ENCODE assay signal across 22 cellular contexts in genomic region chr5:154630410-154630809, GRCh38.
"Had no signal": no experiment of that assay in that cellular context is flagged by ENCODE, and none has a peak within 500 bp of the region (broad histone marks: within the 10 kb centered on the region; RNA-seq: fewer than 3 reads in every experiment).

No MANE protein-coding gene starts in this region.

- DNase-seq: activated CD4-positive, alpha-beta T cell treated with anti-CD3 and anti-CD28 coated beads for 48 hours; activated CD4-positive, alpha-beta T cell treated with anti-CD3 and anti-CD28 coated beads, Interleukin-2, amount 50 U/mL, for 4 hours; activated CD4-positive, CD25-positive, alpha-beta regulatory T cell treated with anti-CD3 and anti-CD28 coated beads, Interleukin-2, amount 50 U/mL, for 72 hours; activated CD8-positive, alpha-beta memory T cell treated with anti-CD3 and anti-CD28 coated beads, Interleukin-2, amount 10 ng/mL, durations not matched to agents 7 days and 5 days; activated CD8-positive, alpha-beta T cell treated with anti-CD3 and anti-CD28 coated beads, Interleukin-2, amount 10 ng/mL, durations not matched to agents 7 days and 5 days; activated effector memory CD4-positive, alpha-beta T cell treated with Interleukin-2 at 50 U/mL for 16 hours; activated naive CD4-positive, alpha-beta T cell; activated T-cell treated with anti-CD3 and anti-CD28 coated beads, Interleukin-2, amount 50 U/mL, for 24 hours; amygdala; NCI-H146; NCI-H187 treated with DMSO at 0.1 percent for 48 hours; NCI-H2081 treated with DMSO at 0.1 percent for 48 hours; NCI-H446; NCI-H524; Peyer's patch; SHP77 treated with DMSO at 0.1 percent for 48 hours; T-helper 17 cell; T-helper 9 cell had no signal

- H3K27ac Mint-ChIP-seq: activated CD8-positive, alpha-beta memory T cell treated with anti-CD3 and anti-CD28 coated beads, Interleukin-2, amount 10 ng/mL, durations not matched to agents 7 days and 5 days; activated CD8-positive, alpha-beta T cell treated with anti-CD3 and anti-CD28 coated beads, Interleukin-2, amount 10 ng/mL, durations not matched to agents 7 days and 5 days; activated naive CD4-positive, alpha-beta T cell treated with anti-CD3 and anti-CD28 coated beads, Interleukin-2, amount 50 U/mL, for 24 hours; activated T-cell treated with anti-CD3 and anti-CD28 coated beads, Interleukin-2, amount 50 U/mL, for 24 hours; activated T-helper 1 cell treated with anti-CD3 and anti-CD28 coated beads, Interleukin-12 subunit alpha, Interleukin-12 subunit beta, Interleukin-2, Interleukin-4 antibody, amounts not matched to agents 30 ng/mL and 10 ng/mL and 1 ng/mL, durations not matched to agents 14 hours and 24 hours and 36 hours; brain; T-helper 17 cell; WTC11 had no signal

- H3K4me1 Mint-ChIP-seq: activated CD8-positive, alpha-beta memory T cell treated with anti-CD3 and anti-CD28 coated beads, Interleukin-2, amount 10 ng/mL, durations not matched to agents 7 days and 5 days; activated naive CD4-positive, alpha-beta T cell treated with anti-CD3 and anti-CD28 coated beads, Interleukin-2, amount 50 U/mL, for 24 hours; brain had no signal

- H3K9me3 Mint-ChIP-seq: activated naive CD4-positive, alpha-beta T cell treated with anti-CD3 and anti-CD28 coated beads, Interleukin-2, amount 50 U/mL, for 24 hours; activated T-cell treated with anti-CD3 and anti-CD28 coated beads, Interleukin-2, amount 50 U/mL, for 24 hours; activated T-helper 1 cell treated with anti-CD3 and anti-CD28 coated beads, Interleukin-12 subunit alpha, Interleukin-12 subunit beta, Interleukin-2, Interleukin-4 antibody, amounts not matched to agents 30 ng/mL and 10 ng/mL and 1 ng/mL, durations not matched to agents 14 hours and 24 hours and 36 hours; brain; WTC11 had no signal

- H3K27ac ChIP-seq: Peyer's patch had no signal

- ATAC-seq: activated CD8-positive, alpha-beta memory T cell treated with anti-CD3 and anti-CD28 coated beads, Interleukin-2, amount 10 ng/mL, durations not matched to agents 7 days and 5 days; activated CD8-positive, alpha-beta T cell treated with anti-CD3 and anti-CD28 coated beads, Interleukin-2, amount 10 ng/mL, durations not matched to agents 7 days and 5 days; T-helper 17 cell; WTC11 had no signal

- H3K9me3 ChIP-seq: Peyer's patch had no signal

- H3K27me3 ChIP-seq: Peyer's patch had no signal

- H3K36me3 ChIP-seq: Peyer's patch had no signal

- H3K27me3 Mint-ChIP-seq: T-helper 17 cell had no signal

- H3K4me1 ChIP-seq: Peyer's patch had no signal

- H3K4me3 Mint-ChIP-seq: activated CD8-positive, alpha-beta memory T cell treated with anti-CD3 and anti-CD28 coated beads, Interleukin-2, amount 10 ng/mL, durations not matched to agents 7 days and 5 days; activated CD8-positive, alpha-beta T cell treated with anti-CD3 and anti-CD28 coated beads, Interleukin-2, amount 10 ng/mL, durations not matched to agents 7 days and 5 days; activated naive CD4-positive, alpha-beta T cell treated with anti-CD3 and anti-CD28 coated beads, Interleukin-2, amount 50 U/mL, for 24 hours; activated T-cell treated with anti-CD3 and anti-CD28 coated beads, Interleukin-2, amount 50 U/mL, for 24 hours; activated T-helper 1 cell treated with anti-CD3 and anti-CD28 coated beads, Interleukin-12 subunit alpha, Interleukin-12 subunit beta, Interleukin-2, Interleukin-4 antibody, amounts not matched to agents 30 ng/mL and 10 ng/mL and 1 ng/mL, durations not matched to agents 14 hours and 24 hours and 36 hours; brain; T-helper 17 cell; WTC11 had no signal

- H3K36me3 Mint-ChIP-seq: activated CD8-positive, alpha-beta memory T cell treated with anti-CD3 and anti-CD28 coated beads, Interleukin-2, amount 10 ng/mL, durations not matched to agents 7 days and 5 days; brain; WTC11 had no signal

- H3K4me3 ChIP-seq: Peyer's patch had no signal
